ENCODE assay signal across 8 cellular contexts in the genomic region with DNA sequence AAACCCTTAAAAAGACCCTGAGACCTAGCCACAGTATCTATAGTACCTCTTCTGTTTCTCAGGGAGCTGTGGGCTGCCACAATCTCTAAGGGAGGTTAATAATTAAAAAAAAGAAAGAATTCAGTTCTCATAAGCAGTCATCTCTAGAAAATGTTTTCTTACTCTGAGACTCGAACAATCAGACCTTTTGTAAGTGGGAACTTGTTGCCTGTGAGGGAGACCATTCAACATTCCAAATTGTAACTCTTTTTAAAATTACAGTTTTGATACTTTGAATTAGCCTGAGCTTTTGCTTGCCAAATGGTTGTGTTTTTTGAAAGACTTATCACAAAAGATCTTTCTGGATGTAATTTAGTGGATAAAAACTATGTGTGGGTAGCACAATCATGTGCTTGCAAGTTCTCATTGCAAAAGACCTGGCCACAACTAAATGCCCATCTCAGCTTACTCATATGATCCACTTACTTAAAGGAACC. TPM values are rescaled to one million over a fixed set of nuclear protein-coding genes. Genes with fewer than 3 reads are reported as not detected.
A peak's percentile ranks its signal among the peaks of the same experiment; 100 is the strongest.
DNase-seq lines count a peak whose midpoint lies in the region; ATAC-seq, FAIRE-seq and TF ChIP-seq lines count a peak whose summit lies in the region.

No MANE protein-coding gene starts in this region.

- no peaks in the 10 kb centered on the region for H3K9me3 Mint-ChIP-seq in activated CD4-positive, alpha-beta T cell treated with anti-CD3 and anti-CD28 coated beads, Interleukin-2, amount 10 ng/mL, durations not matched to agents 24 days and 14 days

- BruUV-seq in IMR-90 (replicated peaks; lab: Mats Ljungman, UMichigan) = no TSS peak

- no peak overlapping the region for H2AFZ ChIP-seq in IMR-90 (replicated peaks; ENCODE audit: low read length, poor library complexity)

- no peak for TF ChIP-seq POLR2A in IMR-90 (IDR thresholded peaks at IDR 0.05; ENCODE audit: low read depth, low read length)
- no peak for TF ChIP-seq POLR2A in right lobe of liver (IDR thresholded peaks at IDR 0.05)

- no peak overlapping the region for H3K4me3 ChIP-seq in IMR-90 (ENCODE audit: insufficient read depth, low read depth, low read length)
- no peak overlapping the region for H3K4me3 ChIP-seq in right lobe of liver

- H2AK5ac ChIP-seq in IMR-90 (ENCODE audit: low read depth, low read length) = no peak overlapping the region

- no peaks in the 10 kb centered on the region for H3K36me3 Mint-ChIP-seq in activated CD4-positive, alpha-beta T cell treated with anti-CD3 and anti-CD28 coated beads, Interleukin-2, amount 10 ng/mL, durations not matched to agents 24 days and 14 days (ENCODE audit: low read depth)

- POLR2A ChIA-PET in IMR-90 (lab: Charles Lee; ENCODE audit: unreplicated experiment) = no interaction called here

- H3K27ac ChIP-seq in IMR-90 (ENCODE audit: insufficient read depth, low read length) (no peak overlapping the region), right lobe of liver (peak overlapping the region in 2 of 3 donors; percentile 13 to 42)

- intact Hi-C loops in IMR-90 (cut with micrococcal nuclease) = no loop called here
- intact Hi-C loops in right lobe of liver (cut with DNase I) = loop anchor here in 1 of 2 donors (10.0 kb wide), 1 partner anchor 130 kb away; no protein-coding TSS in a partner anchor
- intact Hi-C loops in activated CD4-positive, alpha-beta T cell treated with anti-CD3 and anti-CD28 coated beads, Interleukin-2, amount 10 ng/mL, durations not matched to agents 24 days and 14 days (cut with micrococcal nuclease) = no loop called here

- CTCF ChIA-PET in IMR-90 (lab: Yijun Ruan, JAX) = interaction anchor here (3.1 kb wide), 1 partner anchor 216 kb away, joined by 17 read pairs; no protein-coding TSS in a partner anchor

- H3K27me3 Mint-ChIP-seq in activated CD4-positive, alpha-beta T cell treated with anti-CD3 and anti-CD28 coated beads, Interleukin-2, amount 10 ng/mL, durations not matched to agents 24 days and 14 days = peaks cover 6% of the 10 kb centered on the region

- no peak overlapping the region for H3K27ac Mint-ChIP-seq in activated CD4-positive, alpha-beta T cell treated with anti-CD3 and anti-CD28 coated beads, Interleukin-2, amount 10 ng/mL, durations not matched to agents 24 days and 14 days

- peak overlapping the region; percentile 16; the same call in 1 of the 2 replicates for H3K18ac ChIP-seq in IMR-90 (ENCODE audit: low read depth, low read length)

- H4K20me1 ChIP-seq in IMR-90 (ENCODE audit: insufficient read depth, low read length) = no peaks in the 10 kb centered on the region

- no peak overlapping the region for H3K56ac ChIP-seq in IMR-90 (ENCODE audit: extremely low read depth, insufficient read depth, low read length)

- no peak overlapping the region for H2BK5ac ChIP-seq in IMR-90 (ENCODE audit: low read depth, low read length, poor library complexity, severe bottlenecking)

- no peak overlapping the region for H3K4me3 Mint-ChIP-seq in activated CD4-positive, alpha-beta T cell treated with anti-CD3 and anti-CD28 coated beads, Interleukin-2, amount 10 ng/mL, durations not matched to agents 24 days and 14 days

- no peak overlapping the region for H3K4me2 ChIP-seq in IMR-90 (ENCODE audit: low read depth, low read length)

- peaks cover 15% of the 10 kb centered on the region for H3K9me1 ChIP-seq in IMR-90 (ENCODE audit: insufficient read depth, low read length)

- peaks cover 19% of the 10 kb centered on the region for H3K4me1 Mint-ChIP-seq in activated CD4-positive, alpha-beta T cell treated with anti-CD3 and anti-CD28 coated beads, Interleukin-2, amount 10 ng/mL, durations not matched to agents 24 days and 14 days

- H4K91ac ChIP-seq in IMR-90 (ENCODE audit: insufficient read depth, low read depth, low read length) = no peak overlapping the region

- no peaks in the 10 kb centered on the region for H3K36me3 ChIP-seq in IMR-90 (ENCODE audit: control insufficient read depth, insufficient read depth, low read length)
- H3K36me3 ChIP-seq in right lobe of liver = peaks cover 0 to 2% (median 0%) of the 10 kb centered on the region in 4 donors

- H3K4ac ChIP-seq in IMR-90 (ENCODE audit: low read depth, low read length) = no peak overlapping the region

- peaks cover 22% of the 10 kb centered on the region for H3K4me1 ChIP-seq in IMR-90 (ENCODE audit: control insufficient read depth, insufficient read depth, low read length)
- peaks cover 0 to 33% (median 11%) of the 10 kb centered on the region in 4 donors for H3K4me1 ChIP-seq in right lobe of liver

- no peak overlapping the region for H2BK15ac ChIP-seq in IMR-90 (ENCODE audit: low read depth, low read length)

- H4K8ac ChIP-seq in IMR-90 (ENCODE audit: low read depth in 2 of 2, low read length in 2 of 2) = no peak overlapping the region

- no peak overlapping the region for H4K5ac ChIP-seq in IMR-90 (ENCODE audit: low read depth, low read length)

- H2AK9ac ChIP-seq in IMR-90 (replicated peaks; ENCODE audit: low read depth, low read length, poor library complexity) = no peak overlapping the region

- DNase-seq in IMR-90 (peak; percentile 49), right lobe of liver (no peak), NCI-H82 treated with DMSO at 0.1 percent for 48 hours (lab: John Stamatoyannopoulos, UW; ENCODE audit: unreplicated experiment) (no peak), urothelium cell line (ENCODE audit: low spot score) (no peak)
- no peak for DNase-seq in activated naive CD4-positive, alpha-beta T cell treated with Interleukin-2 at 50 U/mL for 16 hours
- no peak for DNase-seq in activated CD4-positive, alpha-beta T cell treated with anti-CD3 and anti-CD28 coated beads, Interleukin-2, amount 10 ng/mL, durations not matched to agents 24 days and 14 days

- no peak for TF ChIP-seq CTCF in IMR-90 (conservative IDR thresholded peaks at IDR 0.05; ENCODE audit: low read depth, low read length)
- no peak for TF ChIP-seq CTCF in right lobe of liver (IDR thresholded peaks at IDR 0.05)

- H3K79me1 ChIP-seq in IMR-90 (ENCODE audit: low read depth in 1 of 2, low read length in 2 of 2) = no peaks in the 10 kb centered on the region; a peak in 1 of 4 replicates

- no peak overlapping the region for H2BK120ac ChIP-seq in IMR-90 (ENCODE audit: low read depth, low read length)

- H3K14ac ChIP-seq in IMR-90 (replicated peaks; ENCODE audit: low read depth, low read length) = no peak overlapping the region

- FAIRE-seq in urothelium cell line (lab: Jason Lieb, UNC) = no peak

- in situ Hi-C loops in IMR-90 (cut with MboI; ENCODE audit: low sequenced_read_pairs) = loop anchor here (10.0 kb wide), 1 partner anchor 120 kb away; a partner anchor contains a TSS

- no peak for TF ChIP-seq RAD21 in IMR-90 (IDR thresholded peaks at IDR 0.05; ENCODE audit: low read length)

- ATAC-seq in GM18499 (IDR thresholded peaks at IDR 0.05; ENCODE audit: insufficient read depth, unreplicated experiment) (peak; percentile 64), GM21723 (IDR thresholded peaks at IDR 0.05; ENCODE audit: unreplicated experiment) (peak; percentile 59), IMR-90 (ENCODE audit: low read depth) (no peak), right lobe of liver (no peak)

- WGBS in IMR-90 (ENCODE audit: extremely low coverage in 2 of 2, insufficient read length in 1 of 2), 2 experiments = no CpG with 5 or more reads among the region's 1 CpG
- 13% methylated on average over 1 of the region's 1 CpG for WGBS in right lobe of liver (ENCODE audit: insufficient coverage, low coverage, low lambda C conversion rate, missing lambda C conversion rate)

- H3K27me3 ChIP-seq in IMR-90 (ENCODE audit: control insufficient read depth, insufficient read depth, low read length) (no peaks in the 10 kb centered on the region), right lobe of liver (no peaks in the 10 kb centered on the region)

- H2BK20ac ChIP-seq in IMR-90 (ENCODE audit: low read depth, low read length) = no peak overlapping the region

- no peak overlapping the region for H3K23ac ChIP-seq in IMR-90 (ENCODE audit: low read depth, low read length)

- no peaks in the 10 kb centered on the region for H3K9me3 ChIP-seq in IMR-90 (ENCODE audit: control insufficient read depth, insufficient read depth, low read length)
- no peaks in the 10 kb centered on the region for H3K9me3 ChIP-seq in right lobe of liver

- dilution Hi-C loops in IMR-90 (cut with HindIII; ENCODE audit: low sequenced_read_pairs, unreplicated experiment) = no loop called here

- H3K9ac ChIP-seq in IMR-90 (ENCODE audit: low read depth, low read length) = no peak overlapping the region

TF ChIP-seq in IMR-90, 13 proteins besides CTCF, POLR2A, EP300 and RAD21:
- no peak for TF ChIP-seq NFE2L2 (IDR thresholded peaks at IDR 0.05; ENCODE audit: low read depth, low read length)
- no peak for TF ChIP-seq SMC3 (IDR thresholded peaks at IDR 0.05; ENCODE audit: low read depth, low read length)
- TF ChIP-seq CEBPB (IDR thresholded peaks at IDR 0.05; ENCODE audit: low read depth, low read length) = peak; percentile 67
- TF ChIP-seq RFX5 (IDR thresholded peaks at IDR 0.05; ENCODE audit: low read depth, low read length) = no peak
- TF ChIP-seq, protein P1, sequence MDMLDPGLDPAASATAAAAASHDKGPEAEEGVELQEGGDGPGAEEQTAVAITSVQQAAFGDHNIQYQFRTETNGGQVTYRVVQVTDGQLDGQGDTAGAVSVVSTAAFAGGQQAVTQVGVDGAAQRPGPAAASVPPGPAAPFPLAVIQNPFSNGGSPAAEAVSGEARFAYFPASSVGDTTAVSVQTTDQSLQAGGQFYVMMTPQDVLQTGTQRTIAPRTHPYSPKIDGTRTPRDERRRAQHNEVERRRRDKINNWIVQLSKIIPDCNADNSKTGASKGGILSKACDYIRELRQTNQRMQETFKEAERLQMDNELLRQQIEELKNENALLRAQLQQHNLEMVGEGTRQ (IDR thresholded peaks at IDR 0.05; ENCODE audit: low read depth, low read length) = no peak
- TF ChIP-seq CHD1 (IDR thresholded peaks at IDR 0.05; ENCODE audit: low read depth, low read length) = no peak

RNA-seq across cellular contexts. Expression of a gene that starts 33.3 kb away (rescaled TPM):
- not detected in 2 replicates for total RNA-seq in IMR-90 (2012; rRNA removed)
- not detected in 2 replicates for polyA plus RNA-seq in IMR-90 (2012; rRNA removed)
- 0.03 TPM in 1 of 2 replicates, not detected in the other for polyA plus RNA-seq in IMR-90 (2012; cell fraction: cytosol; rRNA removed)
- 0.14 TPM in 1 of 2 replicates, not detected in the other for polyA plus RNA-seq in IMR-90 (2012; cell fraction: nucleus; rRNA removed; ENCODE audit: low replicate concordance)
- total RNA-seq in right lobe of liver = 10 to 100 TPM in 4 of 6 experiments, 1 to 10 TPM in 2; 5.5 to 22.8 (median 12.3) TPM
- total RNA-seq in activated CD4-positive, alpha-beta T cell treated with anti-CD3 and anti-CD28 coated beads, Interleukin-2, amount 10 ng/mL, durations not matched to agents 24 days and 14 days = 1.5 and 1.6 TPM in 2 replicates

Comparison
In these comparisons a context has a peak if more than half of its experiments do, and no peak if none do; other contexts are left out.
1. ATAC-seq: peak in GM18499 (single experiment) and GM21723 (single experiment); none in IMR-90 (single experiment) and right lobe of liver (0 of 4).